In the genomic region with DNA sequence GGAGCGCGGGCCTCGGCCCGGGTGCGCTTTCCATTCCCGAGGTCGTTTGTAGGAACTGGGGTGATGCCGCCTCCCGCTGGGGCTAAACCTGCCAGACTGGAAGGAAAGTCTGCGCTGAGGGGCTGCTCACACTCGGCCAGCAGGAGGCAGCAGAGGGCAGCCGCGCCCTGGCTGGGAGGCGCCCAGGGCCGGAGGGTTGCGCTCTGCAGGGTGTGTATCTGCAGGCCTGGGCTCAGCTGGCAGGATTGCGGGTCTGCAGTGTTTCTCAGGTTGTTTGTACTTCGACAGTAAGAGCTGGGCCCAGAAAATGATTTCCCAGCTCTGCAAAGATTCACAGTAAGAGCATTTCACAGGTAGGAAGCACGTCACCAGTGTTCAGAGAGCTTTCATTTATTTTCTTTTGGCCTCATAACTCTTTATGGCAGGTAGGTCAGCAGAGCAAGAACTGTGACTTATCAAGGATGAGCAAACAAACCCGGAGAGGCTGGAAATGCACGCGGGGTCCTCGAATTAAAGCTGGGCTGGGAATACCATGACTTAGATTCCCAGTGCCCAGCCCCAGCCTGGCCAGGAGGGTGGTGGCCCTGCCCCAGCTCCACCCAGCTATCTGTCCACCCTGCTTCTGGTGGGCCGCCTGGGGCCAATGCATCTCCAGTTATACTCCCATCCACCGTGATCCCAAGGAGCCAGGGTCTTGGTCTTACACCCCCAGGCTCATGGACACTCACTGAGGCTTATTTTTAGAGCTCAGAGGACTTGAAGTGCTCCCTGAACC, we compare ENCODE assay signal across 8 cellular contexts. TPM values are rescaled to one million over a fixed set of nuclear protein-coding genes. Genes with fewer than 3 reads are reported as not detected.
DNase-seq lines count a peak whose midpoint lies in the region; ATAC-seq and TF ChIP-seq lines count a peak whose summit lies in the region.

No MANE protein-coding gene starts in this region.

- H3K9ac ChIP-seq in neural cell (ENCODE audit: low read length) = peak overlapping the region; percentile 44

- TF ChIP-seq CTCF in esophagus squamous epithelium (IDR thresholded peaks at IDR 0.05) (peak; percentile 92 to 98 (median 96)), neural cell (IDR thresholded peaks at IDR 0.05; ENCODE audit: poor library complexity, severe bottlenecking) (peak; percentile 65), stomach (IDR thresholded peaks at IDR 0.05) (peak in 6 of 7 experiments; percentile 54 to 97 (median 95))

- H3K4me1 ChIP-seq in esophagus squamous epithelium = peaks cover 0 to 13% (median 0%) of the 10 kb centered on the region in 3 donors
- H3K4me1 ChIP-seq in stomach = peaks cover 6 to 9% (median 8%) of the 10 kb centered on the region in 4 donors

- H3K4me2 ChIP-seq in neural cell (ENCODE audit: low read length) = no peak overlapping the region

- TF ChIP-seq RAD21 in neural cell (conservative IDR thresholded peaks at IDR 0.05) = peak; percentile 47

- DNase-seq in NOMO-1 treated with dmso at 0.1 percent for 144 hours (lab: John Stamatoyannopoulos, UW; ENCODE audit: unreplicated experiment) = peak; percentile 53
- peak; percentile 80 for DNase-seq in activated T-cell treated with anti-CD3 and anti-CD28 coated beads for 4 hours
- DNase-seq in esophagus squamous epithelium (lab: John Stamatoyannopoulos, UW) = no peak
- DNase-seq in stomach = peak; percentile 84
- no peak for DNase-seq in NCI-H2081 (lab: John Stamatoyannopoulos, UW)

- H3K4me3 ChIP-seq in esophagus squamous epithelium = no peak overlapping the region
- peak overlapping the region; percentile 23 for H3K4me3 ChIP-seq in neural cell (ENCODE audit: low read length)
- no peak overlapping the region for H3K4me3 ChIP-seq in stomach

- H3K9me3 ChIP-seq in esophagus squamous epithelium = no peaks in the 10 kb centered on the region
- H3K9me3 ChIP-seq in neural cell (ENCODE audit: low read length) = no peaks in the 10 kb centered on the region
- no peaks in the 10 kb centered on the region for H3K9me3 ChIP-seq in stomach

- WGBS in esophagus squamous epithelium, 2 donors = 25 to 34% methylated on average over 6 to 7 of the region's 25 CpGs
- WGBS in stomach, 5 donors = 9 to 20% (median 13%) methylated on average over 14 to 25 of the region's 25 CpGs

- H3K27ac ChIP-seq in esophagus squamous epithelium (no peak overlapping the region), neural cell (ENCODE audit: low read length) (peak overlapping the region; percentile 84), stomach (no peak overlapping the region)

- H3K27me3 ChIP-seq in esophagus squamous epithelium (peaks cover 0 to 46% (median 0%) of the 10 kb centered on the region in 4 donors), neural cell (ENCODE audit: insufficient read depth, low read depth, low read length) (no peaks in the 10 kb centered on the region), stomach (peaks cover 0 to 38% (median 3%) of the 10 kb centered on the region in 3 donors)

- no peak overlapping the region for H2AFZ ChIP-seq in neural cell (ENCODE audit: low read depth, low read length)

- no peaks in the 10 kb centered on the region for H3K36me3 ChIP-seq in esophagus squamous epithelium
- H3K36me3 ChIP-seq in neural cell (ENCODE audit: insufficient read depth, low read length) = no peaks in the 10 kb centered on the region
- H3K36me3 ChIP-seq in stomach = no peaks in the 10 kb centered on the region

- ATAC-seq in GM18511 (IDR thresholded peaks at IDR 0.05; ENCODE audit: unreplicated experiment) (peak; percentile 98), HG02884 (IDR thresholded peaks at IDR 0.05; ENCODE audit: unreplicated experiment) (peak; percentile 99)

- TF ChIP-seq EP300 in neural cell (conservative IDR thresholded peaks at IDR 0.05; ENCODE audit: poor library complexity, severe bottlenecking) (no peak), stomach (IDR thresholded peaks at IDR 0.05) (no peak)

- TF ChIP-seq POLR2A in esophagus squamous epithelium (IDR thresholded peaks at IDR 0.05) (no peak), stomach (IDR thresholded peaks at IDR 0.05) (no peak)

- H3K79me2 ChIP-seq in neural cell (replicated peaks; ENCODE audit: insufficient read depth, low read length) = no peaks in the 10 kb centered on the region

- intact Hi-C loops in esophagus squamous epithelium (cut with DNase I) (loop anchor here (10.0 kb wide), 1 partner anchor 259 kb away; no protein-coding TSS in a partner anchor), stomach (cut with DNase I; ENCODE audit: low total_unique reads) (loop anchor here (5.0 kb wide), 1 partner anchor 137 kb away; no protein-coding TSS in a partner anchor)

- H3F3A ChIP-seq in neural cell (ENCODE audit: insufficient read depth, low read length, poor library complexity, severe bottlenecking) = no peaks in the 10 kb centered on the region

- H3K9me2 ChIP-seq in neural cell (ENCODE audit: insufficient read depth, low read length) = no peaks in the 10 kb centered on the region

- H4K20me1 ChIP-seq in neural cell (ENCODE audit: insufficient read depth) = no peaks in the 10 kb centered on the region

TF ChIP-seq in neural cell, 6 proteins besides CTCF, POLR2A, EP300 and RAD21:
- TF ChIP-seq, protein P1, sequence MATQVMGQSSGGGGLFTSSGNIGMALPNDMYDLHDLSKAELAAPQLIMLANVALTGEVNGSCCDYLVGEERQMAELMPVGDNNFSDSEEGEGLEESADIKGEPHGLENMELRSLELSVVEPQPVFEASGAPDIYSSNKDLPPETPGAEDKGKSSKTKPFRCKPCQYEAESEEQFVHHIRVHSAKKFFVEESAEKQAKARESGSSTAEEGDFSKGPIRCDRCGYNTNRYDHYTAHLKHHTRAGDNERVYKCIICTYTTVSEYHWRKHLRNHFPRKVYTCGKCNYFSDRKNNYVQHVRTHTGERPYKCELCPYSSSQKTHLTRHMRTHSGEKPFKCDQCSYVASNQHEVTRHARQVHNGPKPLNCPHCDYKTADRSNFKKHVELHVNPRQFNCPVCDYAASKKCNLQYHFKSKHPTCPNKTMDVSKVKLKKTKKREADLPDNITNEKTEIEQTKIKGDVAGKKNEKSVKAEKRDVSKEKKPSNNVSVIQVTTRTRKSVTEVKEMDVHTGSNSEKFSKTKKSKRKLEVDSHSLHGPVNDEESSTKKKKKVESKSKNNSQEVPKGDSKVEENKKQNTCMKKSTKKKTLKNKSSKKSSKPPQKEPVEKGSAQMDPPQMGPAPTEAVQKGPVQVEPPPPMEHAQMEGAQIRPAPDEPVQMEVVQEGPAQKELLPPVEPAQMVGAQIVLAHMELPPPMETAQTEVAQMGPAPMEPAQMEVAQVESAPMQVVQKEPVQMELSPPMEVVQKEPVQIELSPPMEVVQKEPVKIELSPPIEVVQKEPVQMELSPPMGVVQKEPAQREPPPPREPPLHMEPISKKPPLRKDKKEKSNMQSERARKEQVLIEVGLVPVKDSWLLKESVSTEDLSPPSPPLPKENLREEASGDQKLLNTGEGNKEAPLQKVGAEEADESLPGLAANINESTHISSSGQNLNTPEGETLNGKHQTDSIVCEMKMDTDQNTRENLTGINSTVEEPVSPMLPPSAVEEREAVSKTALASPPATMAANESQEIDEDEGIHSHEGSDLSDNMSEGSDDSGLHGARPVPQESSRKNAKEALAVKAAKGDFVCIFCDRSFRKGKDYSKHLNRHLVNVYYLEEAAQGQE (IDR thresholded peaks at IDR 0.05; ENCODE audit: borderline replicate concordance) = no peak
- peak; percentile 47 for TF ChIP-seq SMC3 (conservative IDR thresholded peaks at IDR 0.05; ENCODE audit: poor library complexity)
- TF ChIP-seq TAF1 (IDR thresholded peaks at IDR 0.05; ENCODE audit: low read depth) = no peak

RNA-seq across cellular contexts. Expression of a gene that starts 15.2 kb away (rescaled TPM):
- total RNA-seq in esophagus squamous epithelium (10 to 100 TPM; 18.6 to 27.5 (median 22.1) TPM), stomach (10 to 100 TPM; 35.8 to 96.7 (median 43.7) TPM)
- polyA plus RNA-seq in neural cell (64.5 and 71.7 TPM in 2 replicates), stomach (10 to 100 TPM; 15.6 to 18.9 (median 17.7) TPM)
- 80.8 and 86.6 TPM in 2 replicates for polyA minus RNA-seq in neural cell

Comparison
In these comparisons a context has a peak if more than half of its experiments do, and no peak if none do; other contexts are left out.
1. DNase-seq: peak in NOMO-1 treated with dmso at 0.1 percent for 144 hours (single experiment), activated T-cell treated with anti-CD3 and anti-CD28 coated beads for 4 hours (single experiment) and stomach (single experiment); none in esophagus squamous epithelium (single experiment) and NCI-H2081 (0 of 2).
2. Peak in every context shown above with its lines, with median percentiles within 50 percentile points of each other: CTCF ChIP-seq.